16 cellular contexts compared by ENCODE assay signal in genomic region chr4:122129061-122129460, GRCh38.
"Had no signal": no experiment of that assay in that cellular context is flagged by ENCODE, and none has a peak within 500 bp of the region (broad histone marks: within the 10 kb centered on the region; RNA-seq: fewer than 3 reads in every experiment).

No MANE protein-coding gene starts in this region.

- H3K4me3 Mint-ChIP-seq: activated naive CD4-positive, alpha-beta T cell treated with anti-CD3 and anti-CD28 coated beads, Interleukin-2, amount 10 ng/mL, durations not matched to agents 7 days and 5 days; IgD-negative memory B cell had no signal

- H3K27ac Mint-ChIP-seq: activated naive CD4-positive, alpha-beta T cell treated with anti-CD3 and anti-CD28 coated beads, Interleukin-2, amount 10 ng/mL, durations not matched to agents 7 days and 5 days; IgD-negative memory B cell had no signal

- DNase-seq: activated CD4-positive, alpha-beta T cell treated with anti-CD3 and anti-CD28 coated beads, Interleukin-2, amount 50 U/mL, for 48 hours; activated CD4-positive, CD25-positive, alpha-beta regulatory T cell; activated CD8-positive, alpha-beta memory T cell treated with anti-CD3 and anti-CD28 coated beads, Interleukin-2, amount 50 U/mL, for 48 hours; activated effector memory CD4-positive, alpha-beta T cell treated with anti-CD3 and anti-CD28 coated beads, Interleukin-2, amount 50 U/mL, for 16 hours; activated naive CD4-positive, alpha-beta T cell treated with anti-CD3 and anti-CD28 coated beads, Interleukin-2, amount 10 ng/mL, durations not matched to agents 7 days and 5 days; activated T-cell treated with anti-CD3 and anti-CD28 coated beads, Interleukin-2, amount 50 U/mL, for 1 hour; amygdala; brain microvascular endothelial cell; NCI-H1105; NCI-H1436; NCI-H1694 treated with DMSO at 0.1 percent for 48 hours; NCI-H2081; NCI-H524; PC-9; SHP77 treated with DMSO at 0.1 percent for 48 hours had no signal

- H3K27me3 Mint-ChIP-seq: activated naive CD4-positive, alpha-beta T cell treated with anti-CD3 and anti-CD28 coated beads, Interleukin-2, amount 10 ng/mL, durations not matched to agents 7 days and 5 days had no signal
